Comparison of ENCODE assay signal across 18 cellular contexts in the genomic region with DNA sequence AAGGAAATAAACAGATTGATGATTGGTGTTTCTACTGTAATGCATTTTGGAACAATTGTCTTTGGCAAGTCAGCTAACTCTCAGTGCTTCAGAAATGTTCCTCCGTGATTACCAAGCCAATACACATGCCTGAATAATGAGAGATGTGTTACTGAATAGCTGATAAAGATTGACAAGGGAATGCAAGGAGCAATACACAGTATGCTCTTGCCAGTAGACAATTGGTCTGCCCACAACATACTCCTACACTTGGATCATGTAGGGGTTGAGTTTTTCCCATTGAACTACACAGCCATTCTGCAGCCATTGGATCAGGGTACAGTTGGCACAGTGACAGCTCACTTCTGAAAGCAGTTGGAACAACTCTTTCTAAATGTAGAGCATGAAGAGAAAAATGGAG. TPM values are rescaled to one million over a fixed set of nuclear protein-coding genes. Genes with fewer than 3 reads are reported as not detected.
"Had no signal": no experiment of that assay in that cellular context is flagged by ENCODE, and none has a peak within 500 bp of the region (broad histone marks: within the 10 kb centered on the region; RNA-seq: fewer than 3 reads in every experiment).

No MANE protein-coding gene starts in this region.

- H3K27me3 Mint-ChIP-seq: activated CD4-positive, alpha-beta memory T cell treated with anti-CD3 and anti-CD28 coated beads, Interleukin-2, amount 10 ng/mL, durations not matched to agents 7 days and 5 days; activated naive CD8-positive, alpha-beta T cell treated with anti-CD3 and anti-CD28 coated beads, Interleukin-2, amount 50 U/mL, for 24 hours; central memory CD8-positive, alpha-beta T cell had no signal

- H3K27ac Mint-ChIP-seq: activated CD4-positive, alpha-beta memory T cell treated with anti-CD3 and anti-CD28 coated beads, Interleukin-2, amount 10 ng/mL, durations not matched to agents 7 days and 5 days; activated naive CD8-positive, alpha-beta T cell treated with anti-CD3 and anti-CD28 coated beads, Interleukin-2, amount 50 U/mL, for 24 hours; nephron progenitor cell had no signal

- H3K4me3 ChIP-seq: ascending aorta, upper lobe of left lung had no signal

- H3K27me3 ChIP-seq: ascending aorta, upper lobe of left lung had no signal

- H3K9me3 ChIP-seq: ascending aorta, upper lobe of left lung had no signal

- ATAC-seq: activated naive CD8-positive, alpha-beta T cell treated with anti-CD3 and anti-CD28 coated beads, Interleukin-2, amount 50 U/mL, for 24 hours had no signal

- DNase-seq: activated CD4-positive, alpha-beta memory T cell treated with anti-CD3 and anti-CD28 coated beads, Interleukin-2, amount 10 ng/mL, durations not matched to agents 7 days and 5 days; activated CD4-positive, alpha-beta T cell treated with anti-CD3 and anti-CD28 coated beads for 1 hour; activated naive CD8-positive, alpha-beta T cell treated with anti-CD3 and anti-CD28 coated beads, Interleukin-2, amount 50 U/mL, for 24 hours; activated T-cell treated with anti-CD3 and anti-CD28 coated beads, Interleukin-2, amount 50 U/mL, for 48 hours; cortex of kidney; effector CD8-positive, alpha-beta T cell; glutamatergic neuron; nephron progenitor cell; stimulated activated CD4-positive, alpha-beta T cell treated with anti-CD3 and anti-CD28 coated beads, Interleukin-2, amount 100 ng/mL, for 48 hours; stimulated activated naive CD4-positive, alpha-beta T cell treated with Interleukin-2 at 50 U/mL for 16 hours; SW 1271; T-helper 9 cell; upper lobe of left lung had no signal

- H3K27ac ChIP-seq: ascending aorta had no signal

- H3K36me3 ChIP-seq: ascending aorta, upper lobe of left lung had no signal

- H3K4me3 Mint-ChIP-seq: activated CD4-positive, alpha-beta memory T cell treated with anti-CD3 and anti-CD28 coated beads, Interleukin-2, amount 10 ng/mL, durations not matched to agents 7 days and 5 days; activated naive CD8-positive, alpha-beta T cell treated with anti-CD3 and anti-CD28 coated beads, Interleukin-2, amount 50 U/mL, for 24 hours; nephron progenitor cell had no signal

- H3K9me3 Mint-ChIP-seq: activated CD4-positive, alpha-beta memory T cell treated with anti-CD3 and anti-CD28 coated beads, Interleukin-2, amount 10 ng/mL, durations not matched to agents 7 days and 5 days had no signal

RNA-seq across cellular contexts. Expression of gene GJB7, which starts 5.6 kb away (rescaled TPM):
- total RNA-seq: activated CD4-positive, alpha-beta memory T cell treated with anti-CD3 and anti-CD28 coated beads, Interleukin-2, amount 10 ng/mL, durations not matched to agents 7 days and 5 days; ascending aorta; osteoblast; pulmonary artery endothelial cell; temporal lobe had no signal

RNA-seq across cellular contexts. Expression of gene C6orf163, which starts 9.9 kb away (rescaled TPM):
- total RNA-seq: ascending aorta had no signal
